In genomic region chr15:49115062-49115461, GRCh38 we compare ENCODE assay signal across 24 cellular contexts.
"Had no signal": no experiment of that assay in that cellular context is flagged by ENCODE, and none has a peak within 500 bp of the region (broad histone marks: within the 10 kb centered on the region; RNA-seq: fewer than 3 reads in every experiment).

No MANE protein-coding gene starts in this region.

- ATAC-seq: activated CD4-positive, alpha-beta T cell treated with anti-CD3 and anti-CD28 coated beads for 36 hours; activated CD8-positive, alpha-beta T cell treated with anti-CD3 and anti-CD28 coated beads for 36 hours; activated naive CD4-positive, alpha-beta T cell treated with anti-CD3 and anti-CD28 coated beads, Interleukin-2, amount 50 U/mL, for 72 hours; activated naive CD8-positive, alpha-beta T cell treated with anti-CD3 and anti-CD28 coated beads, Interleukin-2, amount 50 U/mL, for 24 hours; Panc1; Right ventricle myocardium inferior had no signal

- H3K27me3 ChIP-seq: MG63 had no signal

- H3K4me3 ChIP-seq: MG63 had no signal

- DNase-seq: activated CD4-positive, alpha-beta T cell treated with anti-CD3 and anti-CD28 coated beads for 36 hours; activated CD8-positive, alpha-beta memory T cell treated with anti-CD3 and anti-CD28 coated beads, Interleukin-2, amount 50 U/mL, for 48 hours; activated CD8-positive, alpha-beta T cell treated with anti-CD3 and anti-CD28 coated beads for 36 hours; activated effector memory CD4-positive, alpha-beta T cell treated with anti-CD3 and anti-CD28 coated beads, Interleukin-2, amount 50 U/mL, for 16 hours; activated naive CD4-positive, alpha-beta T cell treated with Interleukin-2 at 50 U/mL for 16 hours; activated naive CD8-positive, alpha-beta T cell treated with anti-CD3 and anti-CD28 coated beads, Interleukin-2, amount 50 U/mL, for 24 hours; activated T-cell treated with anti-CD3 and anti-CD28 coated beads, Interleukin-2, amount 50 U/mL, for 1 hour; amygdala; KG1; MG63; NCI-H1092; NCI-H1417; NCI-H1930; NCI-H2107; NCI-H345; NCI-H510A; NCI-H526 treated with DMSO at 0.1 percent for 48 hours; NCI-H82; RPMI8226; T-helper 1 cell; WERI-Rb-1 had no signal

- H3K36me3 ChIP-seq: WERI-Rb-1 had no signal

- H3K27ac ChIP-seq: WERI-Rb-1 had no signal
